In genomic region chr18:26470011-26470637, GRCh38 we compare ENCODE assay signal across 9 cellular contexts.
DNase-seq lines count a peak whose midpoint lies in the region; ATAC-seq and TF ChIP-seq lines count a peak whose summit lies in the region.
"Had no signal": no experiment of that assay in that cellular context is flagged by ENCODE, and none has a peak within 500 bp of the region (broad histone marks: within the 10 kb centered on the region; RNA-seq: fewer than 3 reads in every experiment).

No MANE protein-coding gene starts in this region.

- H3K36me3 Mint-ChIP-seq in nephron (ENCODE audit: low read depth), result peaks cover 64% of the 10 kb centered on the region
- no peaks in the 10 kb centered on the region for H3K36me3 Mint-ChIP-seq in activated naive CD4-positive, alpha-beta T cell treated with anti-CD3 and anti-CD28 coated beads, Interleukin-2, amount 50 U/mL, for 72 hours

- no peak for TF ChIP-seq CTCF in nephron (IDR thresholded peaks at IDR 0.05; ENCODE audit: unreplicated experiment in 3 of 3)

- ATAC-seq in GM18867 (IDR thresholded peaks at IDR 0.05; ENCODE audit: unreplicated experiment) (peak; percentile 95), HG02763 (IDR thresholded peaks at IDR 0.05; ENCODE audit: unreplicated experiment) (peak; percentile 83)
- ATAC-seq in activated naive CD4-positive, alpha-beta T cell treated with anti-CD3 and anti-CD28 coated beads, Interleukin-2, amount 50 U/mL, for 72 hours, result no peak

- DNase-seq in NCI-H2081 (lab: John Stamatoyannopoulos, UW) (peak; percentile 62 to 83), cerebellar cortex (ENCODE audit: low spot score) (no peak), activated T-cell treated with anti-CD3 and anti-CD28 coated beads for 4 hours (no peak), AG20443 (ENCODE audit: low spot score) (no peak)
- no peak for DNase-seq in activated naive CD4-positive, alpha-beta T cell treated with anti-CD3 and anti-CD28 coated beads, Interleukin-2, amount 50 U/mL, for 72 hours (ENCODE audit: low spot score in 2 of 2)

- no peak overlapping the region for H3K4me3 Mint-ChIP-seq in nephron
- H3K4me3 Mint-ChIP-seq: stimulated activated naive CD8-positive, alpha-beta T cell treated with anti-CD3 and anti-CD28 coated beads, Interleukin-15, Interleukin-2, amounts not matched to agents 100 ng/mL and 50 ng/mL, for 24 hours had no signal

- no peaks in the 10 kb centered on the region for H3K27me3 Mint-ChIP-seq in nephron (ENCODE audit: low read depth)
- H3K27me3 Mint-ChIP-seq: stimulated activated naive CD8-positive, alpha-beta T cell treated with anti-CD3 and anti-CD28 coated beads, Interleukin-15, Interleukin-2, amounts not matched to agents 100 ng/mL and 50 ng/mL, for 24 hours had no signal

- peaks cover 16% of the 10 kb centered on the region for H3K4me1 Mint-ChIP-seq in nephron

- no peaks in the 10 kb centered on the region for H3K9me3 Mint-ChIP-seq in nephron
- H3K9me3 Mint-ChIP-seq in activated naive CD4-positive, alpha-beta T cell treated with anti-CD3 and anti-CD28 coated beads, Interleukin-2, amount 50 U/mL, for 72 hours, result no peaks in the 10 kb centered on the region
- H3K9me3 Mint-ChIP-seq: stimulated activated naive CD8-positive, alpha-beta T cell treated with anti-CD3 and anti-CD28 coated beads, Interleukin-15, Interleukin-2, amounts not matched to agents 100 ng/mL and 50 ng/mL, for 24 hours had no signal

- H3K27ac Mint-ChIP-seq in nephron, result peak overlapping the region; percentile 8 to 61 (median 26)
- H3K27ac Mint-ChIP-seq in activated naive CD4-positive, alpha-beta T cell treated with anti-CD3 and anti-CD28 coated beads, Interleukin-2, amount 50 U/mL, for 72 hours, result no peak overlapping the region
- H3K27ac Mint-ChIP-seq: stimulated activated naive CD8-positive, alpha-beta T cell treated with anti-CD3 and anti-CD28 coated beads, Interleukin-15, Interleukin-2, amounts not matched to agents 100 ng/mL and 50 ng/mL, for 24 hours had no signal

Comparison
In these comparisons a context has a peak if more than half of its experiments do, and no peak if none do; other contexts are left out.
1. ATAC-seq: peak in GM18867 (single experiment) and HG02763 (single experiment); none in activated naive CD4-positive, alpha-beta T cell treated with anti-CD3 and anti-CD28 coated beads, Interleukin-2, amount 50 U/mL, for 72 hours (0 of 2).
2. DNase-seq: peak in NCI-H2081 (2 of 2); none in cerebellar cortex (single experiment), activated T-cell treated with anti-CD3 and anti-CD28 coated beads for 4 hours (single experiment), AG20443 (single experiment) and activated naive CD4-positive, alpha-beta T cell treated with anti-CD3 and anti-CD28 coated beads, Interleukin-2, amount 50 U/mL, for 72 hours (0 of 2).
3. H3K27ac Mint-ChIP-seq: peak in nephron (3 of 3); none in activated naive CD4-positive, alpha-beta T cell treated with anti-CD3 and anti-CD28 coated beads, Interleukin-2, amount 50 U/mL, for 72 hours (0 of 2).